11 cellular contexts compared by ENCODE assay signal in genomic region chr10:49299816-49300139, GRCh38. TPM values are rescaled to one million over a fixed set of nuclear protein-coding genes. Genes with fewer than 3 reads are reported as not detected.
DNase-seq lines count a peak whose midpoint lies in the region; ATAC-seq, FAIRE-seq and TF ChIP-seq lines count a peak whose summit lies in the region.
"Had no signal": no experiment of that assay in that cellular context is flagged by ENCODE, and none has a peak within 500 bp of the region (broad histone marks: within the 10 kb centered on the region; RNA-seq: fewer than 3 reads in every experiment).

No MANE protein-coding gene starts in this region.

- H3K4me1 ChIP-seq in heart left ventricle: peaks cover 0 to 88% (median 62%) of the 10 kb centered on the region in 12 donors

- H3K9me3 Mint-ChIP-seq in activated CD8-positive, alpha-beta memory T cell treated with anti-CD3 and anti-CD28 coated beads, Interleukin-2, amount 10 ng/mL, durations not matched to agents 7 days and 5 days (ENCODE audit: low read depth): no peaks in the 10 kb centered on the region

- no peak overlapping the region for H3K4me3 Mint-ChIP-seq in activated CD8-positive, alpha-beta memory T cell treated with anti-CD3 and anti-CD28 coated beads, Interleukin-2, amount 10 ng/mL, durations not matched to agents 7 days and 5 days

- peaks cover 22% of the 10 kb centered on the region for H3K27me3 Mint-ChIP-seq in activated CD8-positive, alpha-beta memory T cell treated with anti-CD3 and anti-CD28 coated beads, Interleukin-2, amount 10 ng/mL, durations not matched to agents 7 days and 5 days

- peak overlapping the region; percentile 34 to 71 (median 58) for H3K4me3 ChIP-seq in heart left ventricle

- peak; percentile 68 for ATAC-seq in GM21381 (IDR thresholded peaks at IDR 0.05; ENCODE audit: unreplicated experiment)
- ATAC-seq in HG03139 (IDR thresholded peaks at IDR 0.05; ENCODE audit: unreplicated experiment): peak; percentile 57
- peak in 2 of 4 donors; percentile 3 for ATAC-seq in heart left ventricle
- no peak for ATAC-seq in GM21526 (IDR thresholded peaks at IDR 0.05; ENCODE audit: low FRiP score, unreplicated experiment)
- ATAC-seq in activated CD8-positive, alpha-beta memory T cell treated with anti-CD3 and anti-CD28 coated beads, Interleukin-2, amount 10 ng/mL, durations not matched to agents 7 days and 5 days: no peak

- TF ChIP-seq POLR2A in GM12891 (IDR thresholded peaks at IDR 0.05; ENCODE audit: low read depth, low read length) (no peak), heart left ventricle (IDR thresholded peaks at IDR 0.05) (no peak)

- peaks cover 0 to 3% (median 0%) of the 10 kb centered on the region in 9 donors for H3K36me3 ChIP-seq in heart left ventricle

- peak; percentile 47 for FAIRE-seq in GM12891 (lab: Jason Lieb, UNC)

- DNase-seq in GM12891 (ENCODE audit: insufficient read length, low spot score): peak; percentile 53
- DNase-seq in heart left ventricle: no peak
- DNase-seq in posterior vena cava (ENCODE audit: low spot score): no peak
- no peak for DNase-seq in activated CD4-positive, alpha-beta T cell treated with anti-CD3 and anti-CD28 coated beads, Interleukin-2, amount 50 U/mL, for 4 hours
- no peak for DNase-seq in activated CD8-positive, alpha-beta memory T cell treated with anti-CD3 and anti-CD28 coated beads, Interleukin-2, amount 10 ng/mL, durations not matched to agents 7 days and 5 days

- peak overlapping the region; percentile 80 to 99 (median 94) for H3K27ac ChIP-seq in heart left ventricle

- no peaks in the 10 kb centered on the region for H3K9me3 ChIP-seq in heart left ventricle

- no peaks in the 10 kb centered on the region for H3K27me3 ChIP-seq in heart left ventricle

- H3K27ac Mint-ChIP-seq in activated CD8-positive, alpha-beta memory T cell treated with anti-CD3 and anti-CD28 coated beads, Interleukin-2, amount 10 ng/mL, durations not matched to agents 7 days and 5 days: no peak overlapping the region

- peaks cover 3% of the 10 kb centered on the region for H3K4me1 Mint-ChIP-seq in activated CD8-positive, alpha-beta memory T cell treated with anti-CD3 and anti-CD28 coated beads, Interleukin-2, amount 10 ng/mL, durations not matched to agents 7 days and 5 days

- no peak for TF ChIP-seq CTCF in heart left ventricle (IDR thresholded peaks at IDR 0.05)

- H3K36me3 Mint-ChIP-seq in activated CD8-positive, alpha-beta memory T cell treated with anti-CD3 and anti-CD28 coated beads, Interleukin-2, amount 10 ng/mL, durations not matched to agents 7 days and 5 days: no peaks in the 10 kb centered on the region

- CTCF ChIA-PET in activated CD8-positive, alpha-beta memory T cell treated with anti-CD3 and anti-CD28 coated beads, Interleukin-2, amount 10 ng/mL, durations not matched to agents 7 days and 5 days (lab: Charles Lee): no interaction called here

- 29 to 59% (median 46%) methylated on average over 5 of the region's 5 CpGs for WGBS in heart left ventricle, 4 donors

- intact Hi-C loops in heart left ventricle (cut with DNase I) (loop anchor here in 5 of 10 donors (2.0 to 5.0 kb wide), 8 partner anchors 21 to 317 kb away; partner anchors contain the start of gene TMEM273 (in 2 of the 5)), posterior vena cava (cut with DNase I) (no loop called here)

TF ChIP-seq in GM12891, 5 proteins besides CTCF, POLR2A, EP300 and RAD21:
- no peak for TF ChIP-seq TAF1 (IDR thresholded peaks at IDR 0.05; ENCODE audit: low read depth, low read length)
- no peak for TF ChIP-seq SPI1 (IDR thresholded peaks at IDR 0.05; ENCODE audit: low read depth, low read length)
- TF ChIP-seq POLR2AphosphoS5 (IDR thresholded peaks at IDR 0.05; ENCODE audit: low read depth, low read length): no peak
- TF ChIP-seq POU2F2 (IDR thresholded peaks at IDR 0.05; ENCODE audit: low read depth, low read length): no peak
- TF ChIP-seq PAX5 (IDR thresholded peaks at IDR 0.05; ENCODE audit: insufficient read depth, low read length, severe bottlenecking): no peak
TF ChIP-seq in GM12891: peak in this region for 0.

RNA-seq across cellular contexts. Expression of gene C10orf71, which starts 0.8 kb away (rescaled TPM):
- not detected for polyA plus RNA-seq in GM12891 (2012; ENCODE audit: low read depth, missing spikeins)
- total RNA-seq in heart left ventricle (100 to 1,000 TPM in 6 of 9 donors, 10 to 100 TPM in 3; 46.8 to 228 (median 120) TPM), posterior vena cava (under 1 TPM; 0.10 to 0.23 TPM)
- 10 to 100 TPM in 1 of 2 donors, 1 to 10 TPM in 1; 6.6 to 44.7 TPM for polyA plus RNA-seq in heart left ventricle
- total RNA-seq in activated CD8-positive, alpha-beta memory T cell treated with anti-CD3 and anti-CD28 coated beads, Interleukin-2, amount 10 ng/mL, durations not matched to agents 7 days and 5 days: not detected
- total RNA-seq: kidney epithelial cell had no signal
- polyA plus RNA-seq: BJ, esophagus had no signal

Comparison
In these comparisons a context has a peak if more than half of its experiments do, and no peak if none do; other contexts are left out.
1. ATAC-seq: peak in GM21381 (single experiment) and HG03139 (single experiment); none in GM21526 (single experiment) and activated CD8-positive, alpha-beta memory T cell treated with anti-CD3 and anti-CD28 coated beads, Interleukin-2, amount 10 ng/mL, durations not matched to agents 7 days and 5 days (single experiment).
2. RNA of gene C10orf71, which starts 0.8 kb away (total RNA-seq): 46.8 to 228 TPM in heart left ventricle; 0.10 to 0.23 TPM in posterior vena cava and not detected in activated CD8-positive, alpha-beta memory T cell treated with anti-CD3 and anti-CD28 coated beads, Interleukin-2, amount 10 ng/mL, durations not matched to agents 7 days and 5 days; every median in the first group is over 10 times any median in the second.